Comparison of ENCODE assay signal across 10 cellular contexts in the genomic region with DNA sequence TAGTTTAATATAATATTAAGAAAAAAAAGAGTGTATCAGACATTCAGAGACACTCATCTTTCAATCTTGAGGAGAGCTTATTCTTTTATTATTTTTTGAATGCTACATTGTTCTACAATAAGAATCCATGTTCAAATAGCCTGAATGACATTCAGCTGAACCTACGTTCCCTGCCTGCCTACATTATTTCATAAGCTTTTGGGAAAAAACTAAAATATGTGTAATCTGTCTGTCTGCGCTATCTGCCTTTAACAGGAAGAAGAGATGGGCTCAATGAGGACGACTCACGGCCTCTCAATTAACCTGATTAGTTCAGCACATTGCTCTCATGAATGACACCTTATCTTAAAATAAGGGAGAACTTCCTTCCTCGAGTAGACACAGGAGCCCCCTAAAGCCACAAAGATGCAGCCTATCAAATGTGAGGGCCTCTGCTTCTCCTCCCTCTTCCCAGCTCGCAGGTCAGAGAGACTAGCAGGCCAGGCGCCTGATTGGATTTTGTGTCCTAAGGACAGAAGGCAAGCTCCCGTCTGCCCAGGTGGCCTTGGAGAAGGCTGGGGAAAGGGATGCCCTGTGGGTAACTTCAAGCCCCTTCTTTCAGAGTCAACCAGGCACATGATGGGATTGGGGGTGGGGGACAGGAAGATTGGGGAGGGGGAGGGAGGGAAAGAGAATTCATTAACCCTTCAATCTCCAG. TPM values are rescaled to one million over a fixed set of nuclear protein-coding genes. Genes with fewer than 3 reads are reported as not detected.
DNase-seq lines count a peak whose midpoint lies in the region; ATAC-seq and TF ChIP-seq lines count a peak whose summit lies in the region.
"Had no signal": no experiment of that assay in that cellular context is flagged by ENCODE, and none has a peak within 500 bp of the region (broad histone marks: within the 10 kb centered on the region; RNA-seq: fewer than 3 reads in every experiment).

No MANE protein-coding gene starts in this region.

- H3K4me3 ChIP-seq in breast epithelium = peak overlapping the region; percentile 12 to 49 (median 17)
- no peak overlapping the region for H3K4me3 ChIP-seq in mammary epithelial cell (replicated peaks in 1 of 3; ENCODE audit: insufficient read depth in 1 of 3, low read depth in 2 of 3, low read length in 3 of 3)
- peak overlapping the region; percentile 35 for H3K4me3 ChIP-seq in fibroblast of pulmonary artery (replicated peaks; ENCODE audit: low read depth, low read length)
- H3K4me3 ChIP-seq in neuron (ENCODE audit: low read length) = peak overlapping the region; percentile 43
- H3K4me3 ChIP-seq: A549 had no signal

- H4K20me1 ChIP-seq in mammary epithelial cell (ENCODE audit: insufficient read depth, low read length) = no peaks in the 10 kb centered on the region

- WGBS in mammary epithelial cell (ENCODE audit: low coverage, missing lambda C conversion rate) = 74% methylated on average over 8 of the region's 8 CpGs

- no peak overlapping the region for H3K9ac ChIP-seq in mammary epithelial cell (ENCODE audit: insufficient read depth, low read length)

- H3K27ac ChIP-seq in breast epithelium (peak overlapping the region; percentile 52 to 80), mammary epithelial cell (ENCODE audit: insufficient read depth, low read depth, low read length) (no peak overlapping the region)
- H3K27ac ChIP-seq: A549 had no signal

- H3K27me3 ChIP-seq in breast epithelium (peaks cover 0 to 3% of the 10 kb centered on the region in 2 donors), mammary epithelial cell (ENCODE audit: insufficient read depth, low read length) (peaks cover 4% of the 10 kb centered on the region), neuron (ENCODE audit: insufficient read depth, low read length) (no peaks in the 10 kb centered on the region)

- BruUV-seq in mammary epithelial cell (replicated peaks; lab: Mats Ljungman, UMichigan) = no TSS peak

- H3K4me2 ChIP-seq in mammary epithelial cell (ENCODE audit: insufficient read depth, low read depth, low read length) = no peak overlapping the region
- H3K4me2 ChIP-seq: A549 had no signal

- H3K9me3 ChIP-seq in breast epithelium = no peaks in the 10 kb centered on the region
- no peaks in the 10 kb centered on the region for H3K9me3 ChIP-seq in mammary epithelial cell (replicated peaks; ENCODE audit: insufficient read depth, low read length)
- H3K9me3 ChIP-seq in neuron (ENCODE audit: low read length) = no peaks in the 10 kb centered on the region
- H3K9me3 ChIP-seq: A549 had no signal

- TF ChIP-seq POLR2A in breast epithelium (IDR thresholded peaks at IDR 0.05) = no peak

- intact Hi-C loops in breast epithelium (cut with DNase I; ENCODE audit: low total_unique reads) = no loop called here
- intact Hi-C loops in mammary epithelial cell (cut with micrococcal nuclease) = no loop called here

- no peak for ATAC-seq in omental fat pad (ENCODE audit: low FRiP score)
- ATAC-seq: A549 had no signal

- no peaks in the 10 kb centered on the region for H3K4me1 ChIP-seq in breast epithelium
- no peaks in the 10 kb centered on the region for H3K4me1 ChIP-seq in mammary epithelial cell (ENCODE audit: insufficient read depth, low read length)
- H3K4me1 ChIP-seq in neuron (ENCODE audit: insufficient read depth, low read length) = peaks cover 81% of the 10 kb centered on the region
- H3K4me1 ChIP-seq: A549 had no signal

- in situ Hi-C loops in mammary epithelial cell (cut with MboI; ENCODE audit: low sequenced_read_pairs in 2 of 2) = no loop called here

- CTCF ChIA-PET in mammary epithelial cell (lab: Charles Lee; ENCODE audit: low non-redundant PET) = no interaction called here

- H3K79me2 ChIP-seq in mammary epithelial cell (ENCODE audit: insufficient read depth, low read length) = no peaks in the 10 kb centered on the region

- H3K36me3 ChIP-seq in breast epithelium (no peaks in the 10 kb centered on the region), mammary epithelial cell (ENCODE audit: insufficient read depth, low read length) (no peaks in the 10 kb centered on the region), neuron (ENCODE audit: insufficient read depth, low read length) (no peaks in the 10 kb centered on the region)

- H2AFZ ChIP-seq in mammary epithelial cell (ENCODE audit: low read depth, low read length) (no peak overlapping the region), neuron (ENCODE audit: low read depth, low read length) (peak overlapping the region; percentile 28)

- TF ChIP-seq CTCF in breast epithelium (IDR thresholded peaks at IDR 0.05) (no peak), mammary epithelial cell (conservative IDR thresholded peaks at IDR 0.05 in 1 of 2, IDR thresholded peaks at IDR 0.05 in 1 of 2; ENCODE audit: extremely low read depth in 1 of 2, insufficient read depth in 1 of 2, low read depth in 1 of 2, low read length in 2 of 2) (no peak), fibroblast of pulmonary artery (IDR thresholded peaks at IDR 0.05; ENCODE audit: low read length, missing control alignments) (no peak), omental fat pad (IDR thresholded peaks at IDR 0.05) (no peak)

- DNase-seq in breast epithelium (ENCODE audit: low spot score in 2 of 2) = no peak
- no peak for DNase-seq in mammary epithelial cell
- peak; percentile 24 for DNase-seq in fibroblast of pulmonary artery (ENCODE audit: low read depth)
- no peak for DNase-seq in NCI-H1694 (lab: John Stamatoyannopoulos, UW)
- no peak for DNase-seq in omental fat pad (ENCODE audit: low spot score)
- no peak for DNase-seq in effector CD8-positive, alpha-beta T cell (lab: John Stamatoyannopoulos, UW)
- DNase-seq in NCI-H146 treated with DMSO at 0.1 percent for 48 hours (lab: John Stamatoyannopoulos, UW; ENCODE audit: unreplicated experiment) = no peak
- DNase-seq: NK-92 treated with Interleukin-12 subunit alpha and Interleukin-12 subunit beta, amount 100 ng/mL, for 24 hours had no signal

- dilution Hi-C loops in mammary epithelial cell (cut with HindIII; ENCODE audit: low sequenced_read_pairs) = no loop called here

RNA-seq across cellular contexts. Expression of gene EBF1, which starts 37.7 kb away (rescaled TPM):
- total RNA-seq in breast epithelium (10 to 100 TPM; 15.2 to 89.0 (median 40.3) TPM), mammary epithelial cell (under 1 TPM in 1 of 2 donors, not detected in 1; under 0.01 TPM), omental fat pad (10 to 100 TPM; 40.1 to 97.0 (median 69.9) TPM)
- polyA plus RNA-seq in mammary epithelial cell = not detected
- not detected for polyA minus RNA-seq in mammary epithelial cell

Comparison
In these comparisons a context has a peak if more than half of its experiments do, and no peak if none do; other contexts are left out.
1. H3K4me3 ChIP-seq: peak in breast epithelium (3 of 3), fibroblast of pulmonary artery (single experiment) and neuron (single experiment); none in mammary epithelial cell (0 of 3).
2. RNA of gene EBF1, which starts 37.7 kb away (total RNA-seq): 40.1 to 97.0 TPM in omental fat pad and 15.2 to 89.0 TPM in breast epithelium; under 0.01 TPM in mammary epithelial cell; every median in the first group is over 10 times any median in the second.